Comparison of ENCODE assay signal across 7 cellular contexts in genomic region chr1:2314297-2314802, GRCh38.
DNase-seq lines count a peak whose midpoint lies in the region; ATAC-seq, FAIRE-seq and TF ChIP-seq lines count a peak whose summit lies in the region.

No MANE protein-coding gene starts in this region.

- no peak overlapping the region for H2BK20ac ChIP-seq in H1 (ENCODE audit: low read length)

- POLR2A ChIA-PET in H1 (lab: Charles Lee; ENCODE audit: partially characterized antibody): interaction anchor here (0.9 to 1.4 kb wide), 6 partner anchors 8 to 121 kb away, joined by 3 to 7 read pairs (median 4); no protein-coding TSS in a partner anchor

- peak in 1 of 2 experiments; percentile 58; a peak in 1 of 3 replicates for TF ChIP-seq EP300 in H1 (IDR thresholded peaks at IDR 0.05; ENCODE audit: borderline replicate concordance in 1 of 2, low read depth in 2 of 2, low read length in 2 of 2)

- peaks cover 7 to 43% (median 30%) of the 10 kb centered on the region in 4 experiments for H3K4me1 ChIP-seq in H1 (replicated peaks in 1 of 4; ENCODE audit: control insufficient read depth in 3 of 4, insufficient read depth in 4 of 4, low read length in 3 of 4)
- peaks cover 3% of the 10 kb centered on the region for H3K4me1 ChIP-seq in urinary bladder (ENCODE audit: insufficient read depth)

- H3K23ac ChIP-seq in H1 (ENCODE audit: insufficient read length): no peak overlapping the region

- DNase-seq in G401 (ENCODE audit: low spot score) (peak; percentile 24), NCI-H82 treated with DMSO at 0.1 percent for 48 hours (lab: John Stamatoyannopoulos, UW; ENCODE audit: unreplicated experiment) (peak; percentile 23), H1 (ENCODE audit: low read depth in 1 of 2, low spot score in 2 of 2) (peak in 1 of 2 experiments; percentile 87), lung microvascular endothelial cell (ENCODE audit: low read depth in 2 of 2) (peak; percentile 39 to 40), DMS114 treated with DMSO at 0.1 percent for 48 hours (lab: John Stamatoyannopoulos, UW; ENCODE audit: unreplicated experiment) (no peak)

- peak overlapping the region; percentile 56; the same call in 1 of the 2 replicates for H3K27ac ChIP-seq in H1 (ENCODE audit: low read depth, low read length)
- H3K27ac ChIP-seq in urinary bladder (ENCODE audit: low read depth): peak overlapping the region; percentile 53

- H4K91ac ChIP-seq in H1 (replicated peaks; ENCODE audit: insufficient read length, low read length): peak overlapping the region; percentile 97

- H3K79me2 ChIP-seq in H1 (ENCODE audit: control insufficient read depth in 1 of 2, insufficient read depth in 2 of 2, low read length in 2 of 2): no peaks in the 10 kb centered on the region

- peak overlapping the region; percentile 87; the same call in 1 of the 2 replicates for H2BK12ac ChIP-seq in H1 (ENCODE audit: low read depth, low read length)

- peaks cover 2 to 4% of the 10 kb centered on the region in 2 experiments for H4K20me1 ChIP-seq in H1 (replicated peaks in 1 of 2; ENCODE audit: control insufficient read depth in 1 of 2, insufficient read depth in 2 of 2, low read length in 2 of 2)

- H3K4ac ChIP-seq in H1 (replicated peaks; ENCODE audit: insufficient read length, low read depth, low read length): peak overlapping the region; percentile 85

- H4K5ac ChIP-seq in H1 (ENCODE audit: insufficient read length, low read depth, low read length): peak overlapping the region; percentile 71

- no peak overlapping the region for H2AFZ ChIP-seq in H1 (ENCODE audit: low read length)

- TF ChIP-seq RAD21 in H1 (IDR thresholded peaks at IDR 0.05 in 1 of 2, conservative IDR thresholded peaks at IDR 0.05 in 1 of 2; ENCODE audit: low read depth in 2 of 2, low read length in 2 of 2): no peak; a peak in 1 of 4 replicates

- WGBS in H1 (ENCODE audit: extremely low coverage in 1 of 2, insufficient coverage in 1 of 2, insufficient read length in 1 of 2, insufficient replicate concordance in 2 of 2, low coverage in 1 of 2, low lambda C conversion rate in 2 of 2, missing lambda C conversion rate in 1 of 2), 2 experiments: 9% methylated on average over 21 of the region's 51 CpGs; no CpG with 5 or more reads in 1 of the 2 experiments
- 7% methylated on average over 51 of the region's 51 CpGs for WGBS in urinary bladder

- peak overlapping the region; percentile 90 for H2BK5ac ChIP-seq in H1 (ENCODE audit: low read depth, low read length)

- in situ Hi-C loops in G401 (cut with HindIII; ENCODE audit: low sequenced_read_pairs): no loop called here

- ATAC-seq in HG02623 (IDR thresholded peaks at IDR 0.05; ENCODE audit: unreplicated experiment): no peak

- H3K9me3 ChIP-seq in H1 (ENCODE audit: insufficient read depth in 2 of 2, low read depth in 1 of 2, low read length in 1 of 2): no peaks in the 10 kb centered on the region

- H3K23me2 ChIP-seq in H1 (ENCODE audit: low read depth, low read length): no peaks in the 10 kb centered on the region; the same call in 1 of the 2 replicates

- H2AK5ac ChIP-seq in H1 (ENCODE audit: low read depth, low read length): no peak overlapping the region

- H3K18ac ChIP-seq in H1 (ENCODE audit: extremely low read depth, low read length): 0 out of 2 replicates have a peak overlapping the region, but pooled peaks have one; percentile 48

- CTCF ChIA-PET in H1 (lab: Charles Lee; ENCODE audit: partially characterized antibody): interaction anchor here (1.4 to 4.2 kb wide), 7 partner anchors 9 to 119 kb away, joined by 3 to 22 read pairs (median 6); partner anchors contain the start of gene FAAP20

- H3K36me3 ChIP-seq in H1 (ENCODE audit: control insufficient read depth in 2 of 4, insufficient read depth in 4 of 4, low read length in 3 of 4): no peaks in the 10 kb centered on the region
- H3K36me3 ChIP-seq in urinary bladder (ENCODE audit: insufficient read depth): no peaks in the 10 kb centered on the region

- TF ChIP-seq CTCF in H1 (IDR thresholded peaks at IDR 0.05; ENCODE audit: control extremely low read depth in 1 of 3, insufficient read depth in 1 of 3, low read depth in 1 of 3, low read length in 3 of 3): no peak

- peak overlapping the region; percentile 81; the same call in 1 of the 2 replicates for H2BK15ac ChIP-seq in H1 (ENCODE audit: low read length)

- peaks cover 3% of the 10 kb centered on the region; the same call in 1 of the 2 replicates for H3K79me1 ChIP-seq in H1 (ENCODE audit: low read depth, low read length)

- H4K8ac ChIP-seq in H1 (ENCODE audit: extremely low read depth, insufficient read depth, low read length): peak overlapping the region; percentile 73; the same call in 1 of the 2 replicates

- H3K4me3 ChIP-seq in H1 (ENCODE audit: extremely low read depth in 1 of 4, insufficient read depth in 2 of 4, low read depth in 3 of 4, low read length in 4 of 4) (peak overlapping the region in 3 of 4 experiments; percentile 19 to 52 (median 36); a peak in 5 of 8 replicates), urinary bladder (ENCODE audit: low read depth, low read length) (peak overlapping the region; percentile 64)

- no peak overlapping the region for H3K14ac ChIP-seq in H1 (ENCODE audit: insufficient read length)

- H3K56ac ChIP-seq in H1 (replicated peaks; ENCODE audit: insufficient read length, low read depth, low read length): peak overlapping the region; percentile 46

- FAIRE-seq in H1 (lab: Jason Lieb, UNC): no peak

- H3K27me3 ChIP-seq in H1 (replicated peaks in 1 of 4; ENCODE audit: control insufficient read depth in 3 of 4, extremely low read depth in 1 of 4, insufficient read depth in 3 of 4, low read length in 3 of 4): no peaks in the 10 kb centered on the region

- H3K9ac ChIP-seq in H1 (replicated peaks in 1 of 4; ENCODE audit: extremely low read depth in 1 of 4, low read depth in 3 of 4, low read length in 3 of 4): peak overlapping the region in 2 of 4 experiments; percentile 31 to 48; a peak in 4 of 7 replicates

- peak overlapping the region; percentile 61 to 63; a peak in 3 of 4 replicates for H3K4me2 ChIP-seq in H1 (ENCODE audit: insufficient read depth in 1 of 2, low read depth in 2 of 2, low read length in 2 of 2)

- peak overlapping the region; percentile 64 for H2BK120ac ChIP-seq in H1 (replicated peaks; ENCODE audit: low read depth, low read length)

- no peak; a peak in 1 of 3 replicates for TF ChIP-seq POLR2A in H1 (IDR thresholded peaks at IDR 0.05; ENCODE audit: control extremely low read depth in 1 of 2, low read depth in 2 of 2, low read length in 2 of 2)

TF ChIP-seq in H1, 55 proteins besides CTCF, POLR2A, EP300 and RAD21 (continues in another document):
- TF ChIP-seq GTF2F1 (IDR thresholded peaks at IDR 0.05; ENCODE audit: borderline replicate concordance, low read depth, low read length) (no peak), CBX8 (IDR thresholded peaks at IDR 0.05; ENCODE audit: borderline replicate concordance, low read depth, low read length) (no peak), CEBPB (IDR thresholded peaks at IDR 0.05; ENCODE audit: low read depth, low read length) (no peak), KDM4A (IDR thresholded peaks at IDR 0.05; ENCODE audit: low read depth, low read length, severe bottlenecking) (peak; percentile 39), USF2 (IDR thresholded peaks at IDR 0.05; ENCODE audit: low read length) (no peak), RFX5 (IDR thresholded peaks at IDR 0.05; ENCODE audit: borderline replicate concordance, low read depth, low read length) (peak; percentile 29; the same call in 1 of the 2 replicates), BCL11A (IDR thresholded peaks at IDR 0.05; ENCODE audit: low read depth in 2 of 2, low read length in 2 of 2) (no peak), POLR2AphosphoS5 (IDR thresholded peaks at IDR 0.05; ENCODE audit: low read depth, low read length) (no peak), EGR1 (IDR thresholded peaks at IDR 0.05; ENCODE audit: borderline replicate concordance, low read depth, low read length) (peak; percentile 75; the same call in 1 of the 2 replicates), TAF7 (optimal IDR thresholded peaks at IDR 0.05; ENCODE audit: borderline replicate concordance, low read depth, low read length) (peak; percentile 61), SIRT6 (IDR thresholded peaks at IDR 0.05; ENCODE audit: low read length) (no peak), KDM5A (IDR thresholded peaks at IDR 0.05; ENCODE audit: low read length) (no peak), HDAC2 (IDR thresholded peaks at IDR 0.05; ENCODE audit: borderline replicate concordance in 1 of 2, low read depth in 2 of 2, low read length in 2 of 2) (no peak), E2F6 (IDR thresholded peaks at IDR 0.05) (0 out of 2 replicates have a peak, but pooled peaks have one; percentile 25), YY1 (IDR thresholded peaks at IDR 0.05; ENCODE audit: low read depth, low read length) (0 out of 2 replicates have a peak, but pooled peaks have one; percentile 53), CREB1 (IDR thresholded peaks at IDR 0.05) (no peak), FOSL1 (IDR thresholded peaks at IDR 0.05; ENCODE audit: insufficient read depth, low read depth, low read length) (no peak), SIN3A (conservative IDR thresholded peaks at IDR 0.05 in 1 of 2, IDR thresholded peaks at IDR 0.05 in 1 of 2; ENCODE audit: low read depth in 1 of 2, low read length in 2 of 2) (no peak; a peak in 1 of 4 replicates), TEAD4 (IDR thresholded peaks at IDR 0.05; ENCODE audit: low read depth, low read length) (peak; percentile 53; the same call in 1 of the 2 replicates), ASH2L (IDR thresholded peaks at IDR 0.05; ENCODE audit: low read length) (peak; percentile 35), NRF1 (IDR thresholded peaks at IDR 0.05; ENCODE audit: low read depth, low read length) (no peak), TAF1 (IDR thresholded peaks at IDR 0.05; ENCODE audit: low read depth, low read length) (peak; percentile 50; the same call in 1 of the 2 replicates), GABPA (IDR thresholded peaks at IDR 0.05; ENCODE audit: borderline replicate concordance, insufficient read depth, low read length) (peak; percentile 78)
